2 cellular contexts compared by ENCODE assay signal in genomic region chr4:7660640-7661039, GRCh38.
TF ChIP-seq lines count a peak whose summit lies in the region.

No MANE protein-coding gene starts in this region.

TF ChIP-seq in GM23338, 12 proteins besides CTCF, POLR2A, EP300 and RAD21:
- TF ChIP-seq ETS1 (IDR thresholded peaks at IDR 0.05) (no peak), JUNB (IDR thresholded peaks at IDR 0.05; ENCODE audit: unreplicated experiment) (no peak), EZH2 (IDR thresholded peaks at IDR 0.05; ENCODE audit: low read depth, unreplicated experiment) (no peak), CREB1 (CRISPR knock-in tag; IDR thresholded peaks at IDR 0.05; ENCODE audit: low read depth) (no peak), ZNF462 (CRISPR knock-in tag; IDR thresholded peaks at IDR 0.05) (no peak), STAT1 (IDR thresholded peaks at IDR 0.05; ENCODE audit: unreplicated experiment) (no peak), ZNF331 (CRISPR knock-in tag; IDR thresholded peaks at IDR 0.05; ENCODE audit: low read depth) (no peak), NANOG (IDR thresholded peaks at IDR 0.05; ENCODE audit: borderline replicate concordance) (no peak), ZNF114 (CRISPR knock-in tag; IDR thresholded peaks at IDR 0.05) (no peak)

TF ChIP-seq in IMR-90, 13 proteins besides CTCF, POLR2A, EP300 and RAD21 (continued from another document):
- TF ChIP-seq ELK1 (IDR thresholded peaks at IDR 0.05; ENCODE audit: borderline replicate concordance, low read depth, low read length) (no peak), RFX5 (IDR thresholded peaks at IDR 0.05; ENCODE audit: low read depth, low read length) (no peak)
